Comparison of ENCODE assay signal across 9 cellular contexts in the genomic region with DNA sequence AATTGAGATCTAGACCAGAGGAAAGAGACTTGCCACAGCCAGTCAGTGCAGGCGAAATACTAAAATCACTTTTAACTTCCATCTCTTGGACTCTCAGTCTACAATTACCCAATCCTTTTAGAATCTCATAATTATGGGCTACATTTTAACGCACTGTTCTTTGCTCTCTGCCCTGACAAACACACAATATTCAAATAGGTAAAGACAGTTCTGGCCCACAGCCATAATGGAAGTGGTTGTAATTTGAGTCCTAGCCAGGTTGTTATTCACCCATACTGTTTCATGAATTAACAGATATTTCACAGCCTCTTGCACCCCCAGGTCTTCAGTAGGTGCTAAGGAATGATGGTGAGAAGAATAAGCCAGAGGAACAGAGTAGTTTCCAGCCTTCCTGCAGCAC. TPM values are rescaled to one million over a fixed set of nuclear protein-coding genes. Genes with fewer than 3 reads are reported as not detected.
DNase-seq lines count a peak whose midpoint lies in the region; ATAC-seq and TF ChIP-seq lines count a peak whose summit lies in the region.
"Had no signal": no experiment of that assay in that cellular context is flagged by ENCODE, and none has a peak within 500 bp of the region (broad histone marks: within the 10 kb centered on the region; RNA-seq: fewer than 3 reads in every experiment).

No MANE protein-coding gene starts in this region.

- no peaks in the 10 kb centered on the region for H3K4me1 Mint-ChIP-seq in glutamatergic neuron (ENCODE audit: low read depth, unreplicated experiment)

- peaks cover 2% of the 10 kb centered on the region for H3K9me3 Mint-ChIP-seq in glutamatergic neuron (ENCODE audit: unreplicated experiment)

- ATAC-seq in GM21737 (IDR thresholded peaks at IDR 0.05; ENCODE audit: unreplicated experiment) (peak; percentile 31), HG03045 (IDR thresholded peaks at IDR 0.05; ENCODE audit: unreplicated experiment) (no peak), esophagus mucosa (no peak)

- no peaks in the 10 kb centered on the region for H3K36me3 Mint-ChIP-seq in glutamatergic neuron (ENCODE audit: unreplicated experiment)

- DNase-seq in AML-193 (lab: John Stamatoyannopoulos, UW) (peak; percentile 34 to 44), NCI-H2171 (lab: John Stamatoyannopoulos, UW) (peak; percentile 27), glutamatergic neuron (no peak), dedifferentiated amniotic fluid mesenchymal stem cell (ENCODE audit: extremely low spot score) (no peak)
- DNase-seq in activated naive CD4-positive, alpha-beta T cell treated with anti-CD3 and anti-CD28 coated beads, Interleukin-2, amount 50 U/mL, for 16 hours, result no peak

- no peak for TF ChIP-seq CTCF in glutamatergic neuron (IDR thresholded peaks at IDR 0.05; ENCODE audit: partially characterized antibody, unreplicated experiment)

- H3K27ac Mint-ChIP-seq in glutamatergic neuron (ENCODE audit: unreplicated experiment), result no peak overlapping the region

- peak overlapping the region; percentile 44 for H3K4me3 Mint-ChIP-seq in glutamatergic neuron (ENCODE audit: unreplicated experiment)

- H3K27me3 Mint-ChIP-seq in glutamatergic neuron (ENCODE audit: unreplicated experiment), result peaks cover 2% of the 10 kb centered on the region

RNA-seq across cellular contexts. Expression of gene C11orf97, which starts 0.8 kb away (rescaled TPM):
- not detected for total RNA-seq in glutamatergic neuron (ENCODE audit: unreplicated experiment)
- total RNA-seq in esophagus mucosa, result not detected
- total RNA-seq: kidney epithelial cell had no signal

RNA-seq across cellular contexts. Expression of gene ANKRD49, which starts 19.3 kb away (rescaled TPM):
- total RNA-seq in glutamatergic neuron (ENCODE audit: unreplicated experiment), result 11.9 TPM
- total RNA-seq in esophagus mucosa, result 7.0 TPM

RNA-seq across cellular contexts. Expression of gene MRE11, which starts 19.4 kb away (rescaled TPM):
- total RNA-seq in glutamatergic neuron (ENCODE audit: unreplicated experiment) (14.4 TPM), esophagus mucosa (13.3 TPM)

RNA-seq across cellular contexts. Expression of gene FUT4, which starts 30.6 kb away (rescaled TPM):
- total RNA-seq in glutamatergic neuron (ENCODE audit: unreplicated experiment), result 2.2 TPM
- 1.4 TPM for total RNA-seq in esophagus mucosa

RNA-seq across cellular contexts. Expression of gene PIWIL4, which starts 54.1 kb away (rescaled TPM):
- total RNA-seq in glutamatergic neuron (ENCODE audit: unreplicated experiment), result 0.69 TPM
- total RNA-seq in esophagus mucosa, result 0.80 TPM

Comparison
In these comparisons a context has a peak if more than half of its experiments do, and no peak if none do; other contexts are left out.
1. DNase-seq: peak in AML-193 (2 of 2) and NCI-H2171 (single experiment); none in glutamatergic neuron (single experiment), activated naive CD4-positive, alpha-beta T cell treated with anti-CD3 and anti-CD28 coated beads, Interleukin-2, amount 50 U/mL, for 16 hours (single experiment) and dedifferentiated amniotic fluid mesenchymal stem cell (single experiment).